In the genomic region with DNA sequence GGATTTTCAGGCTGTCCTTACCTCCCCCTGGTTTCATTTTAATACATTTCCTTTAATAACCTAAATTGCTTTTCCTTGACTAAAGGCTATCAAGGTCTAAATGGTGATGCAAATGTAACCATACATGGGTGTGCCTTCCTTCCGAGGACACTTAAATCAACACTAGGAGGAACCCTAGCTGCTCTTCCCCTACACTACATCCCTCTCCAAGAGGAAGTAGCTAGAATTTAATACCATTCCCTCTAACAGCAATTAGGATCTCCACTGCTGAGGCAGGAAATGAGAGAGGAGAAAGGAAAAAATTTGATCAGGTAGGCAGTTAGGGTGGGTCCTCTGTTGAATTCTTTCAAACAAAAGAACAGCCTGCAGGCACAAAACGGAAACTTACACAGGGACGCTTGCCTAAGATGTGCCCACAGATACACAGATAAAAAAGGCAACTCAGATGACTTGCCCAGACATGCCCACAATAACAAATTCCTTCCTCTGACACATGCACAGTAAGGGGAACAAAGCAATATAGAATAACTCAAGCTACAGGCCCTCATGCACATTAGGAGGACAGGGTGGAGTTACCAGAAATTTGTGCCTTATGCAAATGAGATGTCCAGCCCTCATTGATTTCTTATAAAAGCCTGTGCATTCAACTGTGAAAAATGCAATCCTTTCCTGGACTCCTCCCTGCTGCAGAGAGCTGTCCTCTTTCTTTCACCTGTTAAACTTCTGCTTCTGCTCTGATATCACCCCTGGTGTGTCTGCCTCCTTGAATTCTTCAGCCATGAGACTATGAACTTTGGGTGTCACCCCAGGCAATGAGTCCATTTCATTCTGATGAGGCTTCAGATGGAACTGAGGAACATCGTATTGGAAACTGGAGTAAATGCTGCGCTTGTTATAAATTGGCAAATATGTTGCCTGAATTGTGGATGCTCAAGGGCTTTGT, we compare ENCODE assay signal across 9 cellular contexts.
A peak's percentile ranks its signal among the peaks of the same experiment; 100 is the strongest.
DNase-seq lines count a peak whose midpoint lies in the region; ATAC-seq, FAIRE-seq and TF ChIP-seq lines count a peak whose summit lies in the region.
"Had no signal": no experiment of that assay in that cellular context is flagged by ENCODE, and none has a peak within 500 bp of the region (broad histone marks: within the 10 kb centered on the region; RNA-seq: fewer than 3 reads in every experiment).

No MANE protein-coding gene starts in this region.

- 42% methylated on average over 5 of the region's 5 CpGs for WGBS in suprapubic skin

- no peak overlapping the region for H3K4me3 ChIP-seq in suprapubic skin

- TF ChIP-seq POLR2A in suprapubic skin (IDR thresholded peaks at IDR 0.05) = no peak

- H3K27me3 ChIP-seq in suprapubic skin = no peaks in the 10 kb centered on the region

- H3K9me3 ChIP-seq in suprapubic skin = peaks cover 7% of the 10 kb centered on the region

- no peak for TF ChIP-seq EP300 in suprapubic skin (IDR thresholded peaks at IDR 0.05)

- peak; percentile 53 for ATAC-seq in GM18861 (IDR thresholded peaks at IDR 0.05; ENCODE audit: unreplicated experiment)
- no peak for ATAC-seq in HG03457 (IDR thresholded peaks at IDR 0.05; ENCODE audit: unreplicated experiment)
- ATAC-seq: HCT116 had no signal

- peak; percentile 81 for DNase-seq in KBM-7
- DNase-seq in SW480 (ENCODE audit: low spot score) = peak; percentile 56
- peak; percentile 2 to 7 for DNase-seq in lung microvascular endothelial cell (ENCODE audit: low read depth in 2 of 2)
- DNase-seq in RCC 7860 (ENCODE audit: low spot score) = no peak
- DNase-seq in activated CD4-positive, alpha-beta T cell treated with anti-CD3 and anti-CD28 coated beads for 4 hours = no peak
- DNase-seq in suprapubic skin (ENCODE audit: low spot score in 2 of 2) = no peak

- no peak for TF ChIP-seq CTCF in suprapubic skin (IDR thresholded peaks at IDR 0.05)

- H3K27ac ChIP-seq in suprapubic skin = no peak overlapping the region

- no peak for FAIRE-seq in RCC 7860 (lab: Jason Lieb, UNC)

- H3K36me3 ChIP-seq in suprapubic skin = no peaks in the 10 kb centered on the region

- in situ Hi-C loops in KBM-7 (cut with MboI; ENCODE audit: low pct_unique_long_range_greater_than_20kb, low sequenced_read_pairs) = no loop called here

- no peaks in the 10 kb centered on the region for H3K4me1 ChIP-seq in suprapubic skin

Comparison
In these comparisons a context has a peak if more than half of its experiments do, and no peak if none do; other contexts are left out.
1. DNase-seq: peak in KBM-7 (single experiment), SW480 (single experiment) and lung microvascular endothelial cell (2 of 2); none in RCC 7860 (single experiment), activated CD4-positive, alpha-beta T cell treated with anti-CD3 and anti-CD28 coated beads for 4 hours (0 of 2) and suprapubic skin (0 of 2).